10 cellular contexts compared by ENCODE assay signal in the genomic region with DNA sequence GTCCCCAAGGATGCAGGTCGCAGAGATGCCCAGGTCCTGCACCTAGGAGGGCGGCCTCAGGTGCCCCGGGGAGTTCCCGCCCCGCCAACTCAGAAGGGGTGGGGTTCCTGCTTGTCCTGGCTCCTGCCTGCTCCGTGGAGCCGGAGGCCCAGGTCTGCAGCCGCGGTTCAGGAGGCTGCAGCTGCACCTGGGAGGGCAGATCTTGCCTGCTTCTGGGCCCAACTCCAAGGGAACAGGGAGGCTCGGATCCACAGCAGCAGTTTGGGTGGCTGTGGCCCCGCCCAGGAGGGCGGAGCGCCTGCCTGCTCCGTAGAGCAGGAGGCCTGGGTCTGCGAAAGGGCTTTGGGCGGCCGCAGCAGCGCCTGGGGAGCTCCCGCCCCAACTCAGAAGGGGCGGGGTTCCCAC.
A peak's percentile ranks its signal among the peaks of the same experiment; 100 is the strongest.
DNase-seq lines count a peak whose midpoint lies in the region; ATAC-seq and TF ChIP-seq lines count a peak whose summit lies in the region.
"Had no signal": no experiment of that assay in that cellular context is flagged by ENCODE, and none has a peak within 500 bp of the region (broad histone marks: within the 10 kb centered on the region; RNA-seq: fewer than 3 reads in every experiment).

No MANE protein-coding gene starts in this region.

- H3K36me3 Mint-ChIP-seq in natural killer cell, result no peaks in the 10 kb centered on the region

- H3K4me3 Mint-ChIP-seq in natural killer cell, result no peak overlapping the region

- no peaks in the 10 kb centered on the region for H3K9me3 Mint-ChIP-seq in natural killer cell
- H3K9me3 Mint-ChIP-seq: activated T-helper 2 cell treated with anti-CD3 and anti-CD28 coated beads, Interferon-gamma antibody, Interleukin-2, Interleukin-4, amounts not matched to agents 10 μg/mL and 5 μg/mL and 100 μg/mL, durations not matched to agents 14 hours and 24 hours and 36 hours had no signal

- H3K27ac Mint-ChIP-seq in natural killer cell, result no peak overlapping the region
- H3K27ac Mint-ChIP-seq: activated T-helper 2 cell treated with anti-CD3 and anti-CD28 coated beads, Interferon-gamma antibody, Interleukin-2, Interleukin-4, amounts not matched to agents 10 μg/mL and 5 μg/mL and 100 μg/mL, durations not matched to agents 14 hours and 24 hours and 36 hours had no signal

- ATAC-seq in HG02870 (IDR thresholded peaks at IDR 0.05; ENCODE audit: unreplicated experiment), result peak; percentile 85
- no peak for ATAC-seq in GM18861 (IDR thresholded peaks at IDR 0.05; ENCODE audit: unreplicated experiment)
- no peak for ATAC-seq in natural killer cell

- H3K4me1 Mint-ChIP-seq in natural killer cell, result no peaks in the 10 kb centered on the region

- H3K4me3 ChIP-seq in epithelial cell of proximal tubule (ENCODE audit: low read depth, low read length), result peak overlapping the region; percentile 39
- H3K4me3 ChIP-seq: suprapubic skin had no signal

- peaks cover 0 to 13% of the 10 kb centered on the region in 2 donors for H3K27me3 Mint-ChIP-seq in natural killer cell (ENCODE audit: low read depth in 2 of 2)

- no peak for TF ChIP-seq CTCF in epithelial cell of proximal tubule (conservative IDR thresholded peaks at IDR 0.05; ENCODE audit: low read depth, low read length)
- TF ChIP-seq CTCF in natural killer cell (IDR thresholded peaks at IDR 0.05), result no peak

- DNase-seq in NCI-H2171 treated with DMSO at 0.1 percent for 48 hours (lab: John Stamatoyannopoulos, UW) (peak; percentile 1), NCI-H2171 (lab: John Stamatoyannopoulos, UW) (no peak), epithelial cell of proximal tubule (ENCODE audit: low read depth) (no peak), retina (peak; percentile 20), natural killer cell (no peak), T1000 (lab: John Stamatoyannopoulos, UW) (no peak)

- intact Hi-C loops in natural killer cell (cut with micrococcal nuclease), result no loop called here

Comparison
In these comparisons a context has a peak if more than half of its experiments do, and no peak if none do; other contexts are left out.
1. DNase-seq: peak in NCI-H2171 treated with DMSO at 0.1 percent for 48 hours (single experiment) and retina (single experiment); none in NCI-H2171 (single experiment), epithelial cell of proximal tubule (single experiment), natural killer cell (single experiment) and T1000 (single experiment).